ENCODE assay signal across 24 cellular contexts in genomic region chr4:78345237-78345636, GRCh38.
"Had no signal": no experiment of that assay in that cellular context is flagged by ENCODE, and none has a peak within 500 bp of the region (broad histone marks: within the 10 kb centered on the region; RNA-seq: fewer than 3 reads in every experiment).

No MANE protein-coding gene starts in this region.

- H3K27me3 Mint-ChIP-seq: activated CD4-positive, alpha-beta memory T cell treated with anti-CD3 and anti-CD28 coated beads for 36 hours had no signal

- H3K4me1 Mint-ChIP-seq: activated CD4-positive, alpha-beta T cell treated with anti-CD3 and anti-CD28 coated beads for 36 hours; immature natural killer cell; naive thymus-derived CD4-positive, alpha-beta T cell; stimulated activated effector memory CD8-positive, alpha-beta T cell treated with anti-CD3 and anti-CD28 coated beads, Interleukin-12 subunit alpha, Interleukin-12 subunit beta, amount 100 ng/mL, for 72 hours had no signal

- H3K9me3 Mint-ChIP-seq: activated CD4-positive, alpha-beta memory T cell treated with anti-CD3 and anti-CD28 coated beads for 36 hours; activated naive CD4-positive, alpha-beta T cell treated with anti-CD3 and anti-CD28 coated beads, Interleukin-2, amount 50 U/mL, for 72 hours; activated T-helper 1 cell treated with anti-CD3 and anti-CD28 coated beads, Interleukin-12 subunit alpha, Interleukin-12 subunit beta, Interleukin-2, Interleukin-4 antibody, amounts not matched to agents 30 ng/mL and 10 ng/mL and 1 ng/mL, durations not matched to agents 14 hours and 24 hours and 36 hours; immature natural killer cell; stimulated activated effector memory CD8-positive, alpha-beta T cell treated with anti-CD3 and anti-CD28 coated beads, Interleukin-12 subunit alpha, Interleukin-12 subunit beta, amount 100 ng/mL, for 72 hours had no signal

- H3K4me1 ChIP-seq: adrenal gland, heart right ventricle, testis, upper lobe of left lung had no signal

- H3K27ac ChIP-seq: adrenal gland, heart right ventricle, ovary, psoas muscle, skin epidermis, testis, upper lobe of left lung had no signal

- H3K27ac Mint-ChIP-seq: activated CD4-positive, alpha-beta memory T cell treated with anti-CD3 and anti-CD28 coated beads for 36 hours; activated CD4-positive, alpha-beta T cell treated with anti-CD3 and anti-CD28 coated beads for 36 hours; activated naive CD4-positive, alpha-beta T cell treated with anti-CD3 and anti-CD28 coated beads, Interleukin-2, amount 50 U/mL, for 72 hours; activated T-helper 1 cell treated with anti-CD3 and anti-CD28 coated beads, Interleukin-12 subunit alpha, Interleukin-12 subunit beta, Interleukin-2, Interleukin-4 antibody, amounts not matched to agents 30 ng/mL and 10 ng/mL and 1 ng/mL, durations not matched to agents 14 hours and 24 hours and 36 hours; immature natural killer cell; naive thymus-derived CD4-positive, alpha-beta T cell; stimulated activated effector memory CD8-positive, alpha-beta T cell treated with anti-CD3 and anti-CD28 coated beads, Interleukin-12 subunit alpha, Interleukin-12 subunit beta, amount 100 ng/mL, for 72 hours had no signal

- ATAC-seq: activated CD4-positive, alpha-beta T cell treated with anti-CD3 and anti-CD28 coated beads for 36 hours; activated naive CD4-positive, alpha-beta T cell treated with anti-CD3 and anti-CD28 coated beads, Interleukin-2, amount 50 U/mL, for 72 hours; esophagus mucosa; heart right ventricle; left cardiac atrium; mucosa of descending colon; naive thymus-derived CD4-positive, alpha-beta T cell; psoas muscle; right cardiac atrium; stimulated activated effector memory CD8-positive, alpha-beta T cell treated with anti-CD3 and anti-CD28 coated beads, Interleukin-12 subunit alpha, Interleukin-12 subunit beta, amount 100 ng/mL, for 72 hours had no signal

- H3K4me3 Mint-ChIP-seq: activated CD4-positive, alpha-beta memory T cell treated with anti-CD3 and anti-CD28 coated beads for 36 hours; activated CD4-positive, alpha-beta T cell treated with anti-CD3 and anti-CD28 coated beads for 36 hours; activated T-helper 1 cell treated with anti-CD3 and anti-CD28 coated beads, Interleukin-12 subunit alpha, Interleukin-12 subunit beta, Interleukin-2, Interleukin-4 antibody, amounts not matched to agents 30 ng/mL and 10 ng/mL and 1 ng/mL, durations not matched to agents 14 hours and 24 hours and 36 hours; immature natural killer cell; naive thymus-derived CD4-positive, alpha-beta T cell; stimulated activated effector memory CD8-positive, alpha-beta T cell treated with anti-CD3 and anti-CD28 coated beads, Interleukin-12 subunit alpha, Interleukin-12 subunit beta, amount 100 ng/mL, for 72 hours had no signal

- H3K36me3 Mint-ChIP-seq: activated CD4-positive, alpha-beta memory T cell treated with anti-CD3 and anti-CD28 coated beads for 36 hours; activated naive CD4-positive, alpha-beta T cell treated with anti-CD3 and anti-CD28 coated beads, Interleukin-2, amount 50 U/mL, for 72 hours; immature natural killer cell; naive thymus-derived CD4-positive, alpha-beta T cell; stimulated activated effector memory CD8-positive, alpha-beta T cell treated with anti-CD3 and anti-CD28 coated beads, Interleukin-12 subunit alpha, Interleukin-12 subunit beta, amount 100 ng/mL, for 72 hours had no signal

- H3K27me3 ChIP-seq: adrenal gland, heart right ventricle, ovary, testis, upper lobe of left lung had no signal

- DNase-seq: activated CD4-positive, alpha-beta memory T cell treated with anti-CD3 and anti-CD28 coated beads for 36 hours; activated CD4-positive, alpha-beta T cell treated with anti-CD3 and anti-CD28 coated beads for 36 hours; activated gamma-delta T cell treated with Interleukin-2 at 50 U/mL for 16 hours; activated T-cell treated with anti-CD3 and anti-CD28 coated beads for 4 hours; adrenal gland; effector CD4-positive, alpha-beta T cell; heart right ventricle; immature natural killer cell; left cardiac atrium; mesenchymal stem cell; mucosa of descending colon; naive thymus-derived CD4-positive, alpha-beta T cell; ovary; psoas muscle; right cardiac atrium; stimulated activated CD4-positive, alpha-beta T cell treated with anti-CD3 and anti-CD28 coated beads, Interleukin-15, amount 100 ng/mL, for 24 hours; stimulated activated CD4-positive, alpha-beta T cell treated with anti-CD3 and anti-CD28 coated beads, Interleukin-4, amount 100 ng/mL, for 1 hour; testis; upper lobe of left lung had no signal
